ENCODE assay signal across 9 cellular contexts in genomic region chr2:70523996-70524965, GRCh38.
DNase-seq lines count a peak whose midpoint lies in the region; FAIRE-seq lines count a peak whose summit lies in the region.
"Had no signal": no experiment of that assay in that cellular context is flagged by ENCODE, and none has a peak within 500 bp of the region (broad histone marks: within the 10 kb centered on the region; RNA-seq: fewer than 3 reads in every experiment).

No MANE protein-coding gene starts in this region.

- DNase-seq in AG08396 (ENCODE audit: low spot score) (peak; percentile 76), KBM-7 (peak; percentile 23), iris pigment epithelial cell (ENCODE audit: low read depth) (peak; percentile 38), urothelium cell line (ENCODE audit: low spot score) (peak; percentile 95), NCI-H526 treated with DMSO at 0.1 percent for 48 hours (lab: John Stamatoyannopoulos, UW) (no peak), COLO668 (lab: John Stamatoyannopoulos, UW; ENCODE audit: unreplicated experiment) (no peak), NCI-H345 (lab: John Stamatoyannopoulos, UW) (no peak)
- peak; percentile 9 for DNase-seq in activated effector memory CD4-positive, alpha-beta T cell treated with Interleukin-2 at 50 U/mL for 16 hours

- in situ Hi-C loops in KBM-7 (cut with MboI; ENCODE audit: low pct_unique_long_range_greater_than_20kb, low sequenced_read_pairs) = no loop called here

- peak; percentile 44 for FAIRE-seq in urothelium cell line (lab: Jason Lieb, UNC)
- FAIRE-seq: GM12878 had no signal

Comparison
In these comparisons a context has a peak if more than half of its experiments do, and no peak if none do; other contexts are left out.
1. DNase-seq: peak in AG08396 (single experiment), KBM-7 (single experiment), activated effector memory CD4-positive, alpha-beta T cell treated with Interleukin-2 at 50 U/mL for 16 hours (single experiment), iris pigment epithelial cell (single experiment) and urothelium cell line (single experiment); none in NCI-H526 treated with DMSO at 0.1 percent for 48 hours (single experiment), COLO668 (single experiment) and NCI-H345 (single experiment).